Comparison of ENCODE assay signal across 29 cellular contexts in genomic region chr6:110890288-110890687, GRCh38.
"Had no signal": no experiment of that assay in that cellular context is flagged by ENCODE, and none has a peak within 500 bp of the region (broad histone marks: within the 10 kb centered on the region; RNA-seq: fewer than 3 reads in every experiment).

No MANE protein-coding gene starts in this region.

- H3K4me3 Mint-ChIP-seq: activated CD4-positive, alpha-beta memory T cell treated with anti-CD3 and anti-CD28 coated beads for 36 hours; activated CD4-positive, alpha-beta T cell treated with anti-CD3 and anti-CD28 coated beads, Interleukin-2, amount 10 ng/mL, durations not matched to agents 7 days and 5 days; activated naive CD4-positive, alpha-beta T cell treated with anti-CD3 and anti-CD28 coated beads, Interleukin-2, amount 10 ng/mL, durations not matched to agents 7 days and 5 days; activated naive CD8-positive, alpha-beta T cell treated with anti-CD3 and anti-CD28 coated beads, Interleukin-2, amount 10 ng/mL, durations not matched to agents 7 days and 5 days; activated T-cell treated with anti-CD3 and anti-CD28 coated beads, Interleukin-2, amount 50 U/mL, for 4 hours; T-cell had no signal

- H3K36me3 ChIP-seq: breast epithelium had no signal

- H3K27ac ChIP-seq: breast epithelium, SK-N-MC had no signal

- H3K4me1 ChIP-seq: breast epithelium had no signal

- DNase-seq: activated CD4-positive, alpha-beta memory T cell treated with anti-CD3 and anti-CD28 coated beads for 36 hours; activated CD4-positive, alpha-beta T cell treated with anti-CD3 and anti-CD28 coated beads, Interleukin-2, amount 10 ng/mL, durations not matched to agents 7 days and 5 days; activated CD4-positive, CD25-positive, alpha-beta regulatory T cell treated with anti-CD3 and anti-CD28 coated beads, Interleukin-2, amount 50 U/mL, for 72 hours; activated CD8-positive, alpha-beta memory T cell treated with anti-CD3 and anti-CD28 coated beads for 24 hours; activated gamma-delta T cell treated with Interleukin-2 at 50 U/mL for 16 hours; activated naive CD4-positive, alpha-beta T cell treated with anti-CD3 and anti-CD28 coated beads, Interleukin-2, amount 10 ng/mL, durations not matched to agents 7 days and 5 days; activated naive CD8-positive, alpha-beta T cell treated with anti-CD3 and anti-CD28 coated beads, Interleukin-2, amount 10 ng/mL, durations not matched to agents 7 days and 5 days; activated T-cell treated with anti-CD3 and anti-CD28 coated beads, Interleukin-2, amount 50 U/mL, for 4 hours; aorta; caudate nucleus; Karpas-422; NCI-H1105 treated with DMSO at 0.1 percent for 48 hours; NCI-H1436 treated with DMSO at 0.1 percent for 48 hours; NCI-H187; NCI-H2081; NCI-H510A treated with DMSO at 0.1 percent for 48 hours; NCI-H69; NK-92 treated with Interleukin-12 subunit alpha and Interleukin-12 subunit beta, amount 100 ng/mL, for 24 hours; OCI-M1; RPMI8226; T-cell; T-helper 2 cell; T1000 had no signal

- ATAC-seq: activated T-cell treated with anti-CD3 and anti-CD28 coated beads, Interleukin-2, amount 50 U/mL, for 4 hours; K562; Panc1; Right ventricle myocardium inferior; T-cell had no signal

- H3K4me3 ChIP-seq: breast epithelium, K562, SK-N-MC had no signal

- H3K27me3 ChIP-seq: breast epithelium had no signal

- H3K9me3 ChIP-seq: breast epithelium had no signal

- H3K27ac Mint-ChIP-seq: activated CD4-positive, alpha-beta memory T cell treated with anti-CD3 and anti-CD28 coated beads for 36 hours; activated naive CD4-positive, alpha-beta T cell treated with anti-CD3 and anti-CD28 coated beads, Interleukin-2, amount 10 ng/mL, durations not matched to agents 7 days and 5 days; activated naive CD8-positive, alpha-beta T cell treated with anti-CD3 and anti-CD28 coated beads, Interleukin-2, amount 10 ng/mL, durations not matched to agents 7 days and 5 days; activated T-helper 2 cell treated with anti-CD3 and anti-CD28 coated beads, Interferon-gamma antibody, Interleukin-2, Interleukin-4, amounts not matched to agents 10 μg/mL and 5 μg/mL and 100 μg/mL, durations not matched to agents 14 hours and 24 hours and 36 hours; T-cell had no signal

- H3K9me3 Mint-ChIP-seq: activated CD4-positive, alpha-beta memory T cell treated with anti-CD3 and anti-CD28 coated beads for 36 hours; activated CD4-positive, alpha-beta T cell treated with anti-CD3 and anti-CD28 coated beads, Interleukin-2, amount 10 ng/mL, durations not matched to agents 7 days and 5 days; activated naive CD4-positive, alpha-beta T cell treated with anti-CD3 and anti-CD28 coated beads, Interleukin-2, amount 10 ng/mL, durations not matched to agents 7 days and 5 days; activated naive CD8-positive, alpha-beta T cell treated with anti-CD3 and anti-CD28 coated beads, Interleukin-2, amount 10 ng/mL, durations not matched to agents 7 days and 5 days; activated T-cell treated with anti-CD3 and anti-CD28 coated beads, Interleukin-2, amount 50 U/mL, for 4 hours; activated T-helper 2 cell treated with anti-CD3 and anti-CD28 coated beads, Interferon-gamma antibody, Interleukin-2, Interleukin-4, amounts not matched to agents 10 μg/mL and 5 μg/mL and 100 μg/mL, durations not matched to agents 14 hours and 24 hours and 36 hours; T-cell had no signal

- H3K27me3 Mint-ChIP-seq: activated CD4-positive, alpha-beta memory T cell treated with anti-CD3 and anti-CD28 coated beads for 36 hours; activated CD4-positive, alpha-beta T cell treated with anti-CD3 and anti-CD28 coated beads, Interleukin-2, amount 10 ng/mL, durations not matched to agents 7 days and 5 days; activated naive CD4-positive, alpha-beta T cell treated with anti-CD3 and anti-CD28 coated beads, Interleukin-2, amount 10 ng/mL, durations not matched to agents 7 days and 5 days; activated naive CD8-positive, alpha-beta T cell treated with anti-CD3 and anti-CD28 coated beads, Interleukin-2, amount 10 ng/mL, durations not matched to agents 7 days and 5 days; T-cell had no signal
